15 cellular contexts compared by ENCODE assay signal in genomic region chr5:169826618-169827017, GRCh38.
DNase-seq lines count a peak whose midpoint lies in the region; ATAC-seq, FAIRE-seq and TF ChIP-seq lines count a peak whose summit lies in the region.
"Had no signal": no experiment of that assay in that cellular context is flagged by ENCODE, and none has a peak within 500 bp of the region (broad histone marks: within the 10 kb centered on the region; RNA-seq: fewer than 3 reads in every experiment).

No MANE protein-coding gene starts in this region.

- peaks cover 8% of the 10 kb centered on the region for H3K9me3 Mint-ChIP-seq in MCF 10A (ENCODE audit: unreplicated experiment)
- no peaks in the 10 kb centered on the region for H3K9me3 Mint-ChIP-seq in stimulated activated memory B cell treated with anti-CD40 and anti-IgM and Interleukin-4, amounts not matched to agents 10 μg/mL and 1 μg/mL and 100 μg/mL, for 72 hours

- no peaks in the 10 kb centered on the region for H4K20me1 ChIP-seq in mammary epithelial cell (ENCODE audit: insufficient read depth, low read length)

- H3K4me1 Mint-ChIP-seq in MCF 10A (ENCODE audit: insufficient read depth, unreplicated experiment): peaks cover 7% of the 10 kb centered on the region
- peaks cover 17% of the 10 kb centered on the region for H3K4me1 Mint-ChIP-seq in stimulated activated memory B cell treated with anti-CD40 and anti-IgM and Interleukin-4, amounts not matched to agents 10 μg/mL and 1 μg/mL and 100 μg/mL, for 72 hours

- no peaks in the 10 kb centered on the region for H3K36me3 Mint-ChIP-seq in MCF 10A (ENCODE audit: insufficient read depth, unreplicated experiment)
- peaks cover 59% of the 10 kb centered on the region for H3K36me3 Mint-ChIP-seq in stimulated activated memory B cell treated with anti-CD40 and anti-IgM and Interleukin-4, amounts not matched to agents 10 μg/mL and 1 μg/mL and 100 μg/mL, for 72 hours

- H3K4me3 Mint-ChIP-seq in MCF 10A (ENCODE audit: unreplicated experiment): no peak overlapping the region
- H3K4me3 Mint-ChIP-seq in stimulated activated memory B cell treated with anti-CD40 and anti-IgM and Interleukin-4, amounts not matched to agents 10 μg/mL and 1 μg/mL and 100 μg/mL, for 72 hours: no peak overlapping the region
- H3K4me3 Mint-ChIP-seq: activated CD4-positive, alpha-beta T cell treated with anti-CD3 and anti-CD28 coated beads for 36 hours had no signal

- DNase-seq in mammary epithelial cell (no peak), MCF 10A (ENCODE audit: unreplicated experiment) (no peak), SK-MEL-5 (ENCODE audit: low read depth, low spot score) (peak; percentile 17), epithelial cell of proximal tubule (ENCODE audit: low read depth) (no peak), DMS153 treated with DMSO at 0.1 percent for 48 hours (lab: John Stamatoyannopoulos, UW; ENCODE audit: unreplicated experiment) (no peak), H54 (ENCODE audit: insufficient read length, low spot score) (no peak)
- DNase-seq: activated CD4-positive, alpha-beta T cell treated with anti-CD3 and anti-CD28 coated beads for 36 hours; AML-193; NCI-H187 treated with DMSO at 0.1 percent for 48 hours; NCI-H748 treated with DMSO at 0.1 percent for 48 hours; occipital lobe had no signal

- no peaks in the 10 kb centered on the region for H3K79me2 ChIP-seq in mammary epithelial cell (ENCODE audit: insufficient read depth, low read length)

- no peak overlapping the region for H3K27ac ChIP-seq in mammary epithelial cell (ENCODE audit: insufficient read depth, low read depth, low read length)
- H3K27ac ChIP-seq: SK-N-MC had no signal

- no peak overlapping the region for H2AFZ ChIP-seq in mammary epithelial cell (ENCODE audit: low read depth, low read length)

- no peak for FAIRE-seq in H54 (lab: Jason Lieb, UNC)
- FAIRE-seq: HTR-8/SVneo had no signal

- H3K4me1 ChIP-seq in mammary epithelial cell (ENCODE audit: insufficient read depth, low read length): peaks cover 5% of the 10 kb centered on the region

- no peaks in the 10 kb centered on the region for H3K9me3 ChIP-seq in mammary epithelial cell (replicated peaks; ENCODE audit: insufficient read depth, low read length)

- no peaks in the 10 kb centered on the region for H3K36me3 ChIP-seq in mammary epithelial cell (ENCODE audit: insufficient read depth, low read length)

- no peak overlapping the region for H3K4me2 ChIP-seq in mammary epithelial cell (ENCODE audit: insufficient read depth, low read depth, low read length)

- no peaks in the 10 kb centered on the region for H3K27me3 ChIP-seq in mammary epithelial cell (ENCODE audit: insufficient read depth, low read length)

- in situ Hi-C loops in mammary epithelial cell (cut with MboI; ENCODE audit: low sequenced_read_pairs in 2 of 2) (no loop called here), SK-MEL-5 (cut with HindIII; ENCODE audit: low pct_unique_long_range_greater_than_20kb, low sequenced_read_pairs) (no loop called here)

- no peak overlapping the region for H3K27ac Mint-ChIP-seq in MCF 10A (ENCODE audit: low read depth, unreplicated experiment)
- peak overlapping the region; percentile 45 for H3K27ac Mint-ChIP-seq in stimulated activated memory B cell treated with anti-CD40 and anti-IgM and Interleukin-4, amounts not matched to agents 10 μg/mL and 1 μg/mL and 100 μg/mL, for 72 hours
- H3K27ac Mint-ChIP-seq: activated CD4-positive, alpha-beta T cell treated with anti-CD3 and anti-CD28 coated beads for 36 hours had no signal

- peaks cover 10% of the 10 kb centered on the region for H3K27me3 Mint-ChIP-seq in MCF 10A (ENCODE audit: insufficient read depth, unreplicated experiment)
- no peaks in the 10 kb centered on the region for H3K27me3 Mint-ChIP-seq in stimulated activated memory B cell treated with anti-CD40 and anti-IgM and Interleukin-4, amounts not matched to agents 10 μg/mL and 1 μg/mL and 100 μg/mL, for 72 hours
- H3K27me3 Mint-ChIP-seq: activated CD4-positive, alpha-beta T cell treated with anti-CD3 and anti-CD28 coated beads for 36 hours had no signal

- 86% methylated on average over 5 of the region's 5 CpGs for WGBS in mammary epithelial cell (ENCODE audit: low coverage, missing lambda C conversion rate)

- dilution Hi-C loops in mammary epithelial cell (cut with HindIII; ENCODE audit: low sequenced_read_pairs): no loop called here

- CTCF ChIA-PET in mammary epithelial cell (lab: Charles Lee; ENCODE audit: low non-redundant PET): interaction anchor here (0.6 to 0.7 kb wide), 2 partner anchors 125 to 154 kb away, joined by 3 to 7 read pairs; partner anchors contain the start of gene INSYN2B
- CTCF ChIA-PET in MCF 10A (lab: Yijun Ruan, JAX): interaction anchor here (1.0 to 1.3 kb wide), 2 partner anchors 8 to 154 kb away, joined by 4 to 9 read pairs; partner anchors contain the start of gene INSYN2B

- no peak overlapping the region for H3K9ac ChIP-seq in mammary epithelial cell (ENCODE audit: insufficient read depth, low read length)

- TF ChIP-seq CTCF in mammary epithelial cell (conservative IDR thresholded peaks at IDR 0.05 in 1 of 2, IDR thresholded peaks at IDR 0.05 in 1 of 2; ENCODE audit: extremely low read depth in 1 of 2, insufficient read depth in 1 of 2, low read depth in 1 of 2, low read length in 2 of 2) (peak; percentile 13 to 37), MCF 10A (IDR thresholded peaks at IDR 0.05; ENCODE audit: unreplicated experiment) (no peak), epithelial cell of proximal tubule (conservative IDR thresholded peaks at IDR 0.05; ENCODE audit: low read depth, low read length) (peak; percentile 57)

- BruUV-seq in mammary epithelial cell (replicated peaks; lab: Mats Ljungman, UMichigan) (no TSS peak), MCF 10A (replicated peaks; lab: Mats Ljungman, UMichigan) (no TSS peak)

- ATAC-seq in stimulated activated memory B cell treated with anti-CD40 and anti-IgM and Interleukin-4, amounts not matched to agents 10 μg/mL and 1 μg/mL and 100 μg/mL, for 72 hours: no peak
- no peak for ATAC-seq in GM18909 (IDR thresholded peaks at IDR 0.05; ENCODE audit: poor library complexity, unreplicated experiment)
- ATAC-seq: activated CD4-positive, alpha-beta T cell treated with anti-CD3 and anti-CD28 coated beads for 36 hours had no signal

- intact Hi-C loops in mammary epithelial cell (cut with micrococcal nuclease) (loop anchor here (1.0 kb wide), 1 partner anchor 124 kb away; no protein-coding TSS in a partner anchor), MCF 10A (cut with micrococcal nuclease) (no loop called here)

- H3K4me3 ChIP-seq in mammary epithelial cell (replicated peaks in 1 of 3; ENCODE audit: insufficient read depth in 1 of 3, low read depth in 2 of 3, low read length in 3 of 3) (no peak overlapping the region), epithelial cell of proximal tubule (ENCODE audit: low read depth, low read length) (no peak overlapping the region)
- H3K4me3 ChIP-seq: SK-N-MC had no signal

- no peak for TF ChIP-seq POLR2A in H54 (IDR thresholded peaks at IDR 0.05; ENCODE audit: low read depth, low read length)

- POLR2A ChIA-PET in MCF 10A (lab: Yijun Ruan, JAX): no interaction called here
